Comparison of ENCODE assay signal across 10 cellular contexts in genomic region chr19:1453525-1454371, GRCh38. TPM values are rescaled to one million over a fixed set of nuclear protein-coding genes. Genes with fewer than 3 reads are reported as not detected.
A peak's percentile ranks its signal among the peaks of the same experiment; 100 is the strongest.
DNase-seq lines count a peak whose midpoint lies in the region; ATAC-seq lines count a peak whose summit lies in the region.
"Had no signal": no experiment of that assay in that cellular context is flagged by ENCODE, and none has a peak within 500 bp of the region (broad histone marks: within the 10 kb centered on the region; RNA-seq: fewer than 3 reads in every experiment).

No MANE protein-coding gene starts in this region.

- peak; percentile 72 for DNase-seq in DMS 273 treated with DMSO at 0.1 percent for 48 hours (lab: John Stamatoyannopoulos, UW)
- peak; percentile 20 for DNase-seq in NCI-H82 treated with DMSO at 0.1 percent for 48 hours (lab: John Stamatoyannopoulos, UW; ENCODE audit: unreplicated experiment)
- peak; percentile 31 for DNase-seq in dermis blood vessel endothelial cell
- DNase-seq in putamen (ENCODE audit: low spot score) = peak; percentile 97
- no peak for DNase-seq in COR-L47 (lab: John Stamatoyannopoulos, UW)
- DNase-seq: effector CD8-positive, alpha-beta T cell; NCI-H510A had no signal

- no peak for ATAC-seq in GM21360 (IDR thresholded peaks at IDR 0.05; ENCODE audit: unreplicated experiment)
- no peak for ATAC-seq in GM21447 (IDR thresholded peaks at IDR 0.05; ENCODE audit: unreplicated experiment)
- ATAC-seq in HG03095 (IDR thresholded peaks at IDR 0.05; ENCODE audit: unreplicated experiment) = no peak

RNA-seq across cellular contexts. Expression of gene APC2, which starts 3.8 kb away (rescaled TPM):
- 0.23 and 0.34 TPM in 2 replicates for total RNA-seq in dermis blood vessel endothelial cell

RNA-seq across cellular contexts. Expression of gene RPS15, which starts 15.6 kb away (rescaled TPM):
- 380 and 637 TPM in 2 replicates for total RNA-seq in dermis blood vessel endothelial cell

RNA-seq across cellular contexts. Expression of gene C19orf25, which starts 25.3 kb away (rescaled TPM):
- 22.0 and 28.1 TPM in 2 replicates for total RNA-seq in dermis blood vessel endothelial cell

RNA-seq across cellular contexts. Expression of gene PCSK4, which starts 36.4 kb away (rescaled TPM):
- 0.68 and 1.1 TPM in 2 replicates for total RNA-seq in dermis blood vessel endothelial cell

RNA-seq across cellular contexts. Expression of gene REEP6, which starts 37.2 kb away (rescaled TPM):
- total RNA-seq in dermis blood vessel endothelial cell = 0.34 and 1.0 TPM in 2 replicates
